ENCODE assay signal across 1 cellular context in genomic region chr4:153418581-153418980, GRCh38.
TF ChIP-seq lines count a peak whose summit lies in the region.

No MANE protein-coding gene starts in this region.

TF ChIP-seq in WTC11, 78 proteins besides CTCF, POLR2A, EP300 and RAD21 (continued from another document):
- TF ChIP-seq PRDM15 (CRISPR knock-in tag; IDR thresholded peaks at IDR 0.05) (no peak), AR (CRISPR knock-in tag; IDR thresholded peaks at IDR 0.05) (no peak), RELA (CRISPR knock-in tag; IDR thresholded peaks at IDR 0.05; ENCODE audit: borderline replicate concordance) (no peak), CBFB (CRISPR knock-in tag; IDR thresholded peaks at IDR 0.05; ENCODE audit: low read depth) (no peak), ZNF121 (CRISPR knock-in tag; IDR thresholded peaks at IDR 0.05) (no peak)
TF ChIP-seq in WTC11: peak in this region for 0.
